Comparison of ENCODE assay signal across 18 cellular contexts in genomic region chr13:32038353-32038752, GRCh38. TPM values are rescaled to one million over a fixed set of nuclear protein-coding genes. Genes with fewer than 3 reads are reported as not detected.
DNase-seq lines count a peak whose midpoint lies in the region; ATAC-seq and FAIRE-seq lines count a peak whose summit lies in the region.
"Had no signal": no experiment of that assay in that cellular context is flagged by ENCODE, and none has a peak within 500 bp of the region (broad histone marks: within the 10 kb centered on the region; RNA-seq: fewer than 3 reads in every experiment).

No MANE protein-coding gene starts in this region.

- peak overlapping the region; percentile 81 for H3K27ac Mint-ChIP-seq in T-helper 17 cell
- H3K27ac Mint-ChIP-seq: HFFc6 had no signal

- no peaks in the 10 kb centered on the region for H3K36me3 Mint-ChIP-seq in T-helper 17 cell (ENCODE audit: low read depth)
- H3K36me3 Mint-ChIP-seq: CD4-positive, CD25-positive, alpha-beta regulatory T cell had no signal

- ATAC-seq in T-helper 17 cell (no peak), GM21528 (IDR thresholded peaks at IDR 0.05; ENCODE audit: low FRiP score, unreplicated experiment) (no peak), GM18498 (IDR thresholded peaks at IDR 0.05; ENCODE audit: unreplicated experiment) (no peak)
- ATAC-seq: GM12878 had no signal

- peak; percentile 48 for FAIRE-seq in GM19239 (lab: Jason Lieb, UNC)
- FAIRE-seq in islet of Langerhans (lab: Jason Lieb, UNC): peak; percentile 5
- FAIRE-seq: GM12878, H1 had no signal

- no peak for DNase-seq in GM19239 (ENCODE audit: insufficient read length, low spot score)
- DNase-seq in T-helper 17 cell: no peak
- DNase-seq in stimulated activated CD4-positive, alpha-beta T cell treated with anti-CD3 and anti-CD28 coated beads, Interleukin-15, amount 100 ng/mL, for 24 hours: no peak
- DNase-seq in NCI-H526 (lab: John Stamatoyannopoulos, UW): no peak
- DNase-seq: CD4-positive, CD25-positive, alpha-beta regulatory T cell; DMS53; HFFc6; NCI-H1417; NCI-H187 treated with DMSO at 0.1 percent for 48 hours; NK-92 treated with Interleukin-12 subunit alpha and Interleukin-12 subunit beta, amount 100 ng/mL, for 24 hours; RPMI8226; SIG-M5; SW 1271 had no signal

- H3K4me1 Mint-ChIP-seq in T-helper 17 cell: peaks cover 55% of the 10 kb centered on the region

- H3K9me3 ChIP-seq in T-helper 17 cell (ENCODE audit: control insufficient read depth, low read length, poor library complexity, severe bottlenecking): no peaks in the 10 kb centered on the region

- H3K27me3 Mint-ChIP-seq in T-helper 17 cell: no peaks in the 10 kb centered on the region

- no peak overlapping the region for H3K4me3 Mint-ChIP-seq in T-helper 17 cell
- H3K4me3 Mint-ChIP-seq: CD4-positive, CD25-positive, alpha-beta regulatory T cell; HFFc6 had no signal

RNA-seq across cellular contexts. Expression of gene FRY, which starts 6.8 kb away (rescaled TPM):
- total RNA-seq in T-helper 17 cell: 10 to 100 TPM; 46.3 to 68.8 TPM
